In the genomic region with DNA sequence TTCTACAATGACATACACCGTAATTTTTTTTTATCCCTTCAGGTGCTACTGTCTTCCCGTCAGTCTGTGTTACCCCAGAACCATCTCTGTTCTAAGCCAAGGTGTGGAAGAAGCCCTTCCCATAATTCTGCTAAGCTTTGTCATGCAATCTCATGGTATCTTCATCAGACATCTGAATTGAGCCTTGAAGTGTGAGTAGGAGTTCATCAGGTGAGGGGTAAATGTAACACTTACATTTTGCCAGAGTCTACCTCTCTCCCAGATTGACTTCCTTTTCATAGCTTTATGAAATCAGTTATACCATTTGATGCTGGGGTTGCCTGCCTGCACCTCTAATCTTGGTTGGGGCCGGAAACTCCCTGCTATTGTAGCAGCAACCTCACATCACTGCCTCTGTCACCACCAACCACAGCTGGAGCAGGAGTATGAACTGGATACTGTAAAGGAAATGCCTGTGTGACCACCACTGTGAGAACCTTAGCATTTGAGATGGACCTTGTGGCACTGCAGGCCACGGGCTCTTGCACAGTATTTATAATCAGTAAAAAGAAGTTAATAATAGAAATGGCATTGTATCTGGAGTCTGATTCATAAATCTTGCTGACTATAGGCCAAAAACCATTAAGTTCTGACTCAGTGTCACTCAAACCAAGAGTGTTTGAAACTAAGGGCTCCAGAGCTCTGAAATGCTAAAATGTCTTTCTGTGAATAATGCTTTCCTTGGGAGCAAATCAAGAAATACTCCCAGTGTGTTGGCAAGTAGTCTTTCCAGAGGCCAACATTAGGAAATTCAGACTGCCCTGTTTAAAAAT, we compare ENCODE assay signal across 7 cellular contexts. TPM values are rescaled to one million over a fixed set of nuclear protein-coding genes. Genes with fewer than 3 reads are reported as not detected.
DNase-seq lines count a peak whose midpoint lies in the region; ATAC-seq and TF ChIP-seq lines count a peak whose summit lies in the region.

No MANE protein-coding gene starts in this region.

- no peaks in the 10 kb centered on the region for H3K36me3 ChIP-seq in tibial nerve

- H3K9me3 Mint-ChIP-seq in activated CD4-positive, alpha-beta memory T cell treated with anti-CD3 and anti-CD28 coated beads, Interleukin-2, amount 10 ng/mL, durations not matched to agents 7 days and 5 days: peaks cover 2% of the 10 kb centered on the region

- TF ChIP-seq EP300 in tibial nerve (IDR thresholded peaks at IDR 0.05): no peak

- no peaks in the 10 kb centered on the region for H3K27me3 Mint-ChIP-seq in activated CD4-positive, alpha-beta memory T cell treated with anti-CD3 and anti-CD28 coated beads, Interleukin-2, amount 10 ng/mL, durations not matched to agents 7 days and 5 days

- no peak overlapping the region for H3K4me3 ChIP-seq in tibial nerve

- CTCF ChIA-PET in activated CD4-positive, alpha-beta memory T cell treated with anti-CD3 and anti-CD28 coated beads, Interleukin-2, amount 10 ng/mL, durations not matched to agents 7 days and 5 days (lab: Charles Lee): interaction anchor here (1.2 kb wide), 1 partner anchor 163 kb away, joined by 3 read pairs; a partner anchor contains a TSS

- H3K9me3 ChIP-seq in tibial nerve: no peaks in the 10 kb centered on the region

- no peak overlapping the region for H3K4me3 Mint-ChIP-seq in activated CD4-positive, alpha-beta memory T cell treated with anti-CD3 and anti-CD28 coated beads, Interleukin-2, amount 10 ng/mL, durations not matched to agents 7 days and 5 days

- peaks cover 25% of the 10 kb centered on the region for H3K4me1 Mint-ChIP-seq in activated CD4-positive, alpha-beta memory T cell treated with anti-CD3 and anti-CD28 coated beads, Interleukin-2, amount 10 ng/mL, durations not matched to agents 7 days and 5 days

- POLR2A ChIA-PET in activated CD4-positive, alpha-beta memory T cell treated with anti-CD3 and anti-CD28 coated beads, Interleukin-2, amount 10 ng/mL, durations not matched to agents 7 days and 5 days (lab: Charles Lee): interaction anchor here (0.6 to 1.1 kb wide), 3 partner anchors 14 to 122 kb away, joined by 3 read pairs; no protein-coding TSS in a partner anchor

- H3K4me1 ChIP-seq in tibial nerve: peaks cover 0 to 25% (median 0%) of the 10 kb centered on the region in 4 donors

- no peaks in the 10 kb centered on the region for H3K27me3 ChIP-seq in tibial nerve

- ATAC-seq in GM19043 (IDR thresholded peaks at IDR 0.05; ENCODE audit: low read depth, unreplicated experiment) (peak; percentile 91), HG03039 (IDR thresholded peaks at IDR 0.05; ENCODE audit: unreplicated experiment) (peak; percentile 80), left colon (no peak)

- peak overlapping the region; percentile 63 for H3K27ac Mint-ChIP-seq in activated CD4-positive, alpha-beta memory T cell treated with anti-CD3 and anti-CD28 coated beads, Interleukin-2, amount 10 ng/mL, durations not matched to agents 7 days and 5 days

- H3K27ac ChIP-seq in tibial nerve: peak overlapping the region in 1 of 4 donors; percentile 58

- DNase-seq in activated CD4-positive, alpha-beta memory T cell treated with anti-CD3 and anti-CD28 coated beads, Interleukin-2, amount 10 ng/mL, durations not matched to agents 7 days and 5 days: peak; percentile 67
- DNase-seq in left kidney (ENCODE audit: low read depth, low spot score) (peak; percentile 5), NCI-H2227 (lab: John Stamatoyannopoulos, UW; ENCODE audit: unreplicated experiment) (no peak), left colon (no peak), tibial nerve (ENCODE audit: low spot score in 2 of 2) (no peak)

- H3K36me3 Mint-ChIP-seq in activated CD4-positive, alpha-beta memory T cell treated with anti-CD3 and anti-CD28 coated beads, Interleukin-2, amount 10 ng/mL, durations not matched to agents 7 days and 5 days (ENCODE audit: low read depth): no peaks in the 10 kb centered on the region

- no peak for TF ChIP-seq CTCF in tibial nerve (IDR thresholded peaks at IDR 0.05)

- WGBS in tibial nerve, 2 donors: 52 to 64% methylated on average over 4 of the region's 4 CpGs

- intact Hi-C loops in left colon (cut with DNase I, micrococcal nuclease): no loop called here

- no peak for TF ChIP-seq POLR2A in tibial nerve (IDR thresholded peaks at IDR 0.05)

RNA-seq across cellular contexts. Expression of a gene that starts 58.6 kb away (rescaled TPM):
- 10 to 100 TPM; 19.1 to 25.8 TPM for total RNA-seq in activated CD4-positive, alpha-beta memory T cell treated with anti-CD3 and anti-CD28 coated beads, Interleukin-2, amount 10 ng/mL, durations not matched to agents 7 days and 5 days
- total RNA-seq in left colon (10 to 100 TPM; 34.2 to 67.7 TPM), tibial nerve (10 to 100 TPM; 30.6 to 51.6 (median 40.8) TPM)

Comparison
In these comparisons a context has a peak if more than half of its experiments do, and no peak if none do; other contexts are left out.
1. DNase-seq: peak in activated CD4-positive, alpha-beta memory T cell treated with anti-CD3 and anti-CD28 coated beads, Interleukin-2, amount 10 ng/mL, durations not matched to agents 7 days and 5 days (single experiment) and left kidney (single experiment); none in NCI-H2227 (single experiment), left colon (0 of 2) and tibial nerve (0 of 2).